ENCODE assay signal across 19 cellular contexts in genomic region chr15:74845581-74845980, GRCh38. TPM values are rescaled to one million over a fixed set of nuclear protein-coding genes. Genes with fewer than 3 reads are reported as not detected.
DNase-seq lines count a peak whose midpoint lies in the region; ATAC-seq lines count a peak whose summit lies in the region.
"Had no signal": no experiment of that assay in that cellular context is flagged by ENCODE, and none has a peak within 500 bp of the region (broad histone marks: within the 10 kb centered on the region; RNA-seq: fewer than 3 reads in every experiment).

No MANE protein-coding gene starts in this region.

- H3K4me1 Mint-ChIP-seq in activated T-cell treated with anti-CD3 and anti-CD28 coated beads, Interleukin-2, amount 50 U/mL, for 24 hours (ENCODE audit: low read depth) = peaks cover 50% of the 10 kb centered on the region
- peaks cover 48 to 58% (median 54%) of the 10 kb centered on the region in 3 donors for H3K4me1 Mint-ChIP-seq in T-cell
- peaks cover 43 to 73% of the 10 kb centered on the region in 2 donors for H3K4me1 Mint-ChIP-seq in stimulated activated naive B cell treated with anti-CD40 and anti-IgM and Interleukin-4, amounts not matched to agents 10 μg/mL and 1 μg/mL and 100 μg/mL, for 72 hours

- H3K27ac Mint-ChIP-seq in activated T-cell treated with anti-CD3 and anti-CD28 coated beads, Interleukin-2, amount 50 U/mL, for 24 hours = peak overlapping the region; percentile 91
- H3K27ac Mint-ChIP-seq in T-cell = peak overlapping the region; percentile 96 to 97
- H3K27ac Mint-ChIP-seq in stimulated activated naive B cell treated with anti-CD40 and anti-IgM and Interleukin-4, amounts not matched to agents 10 μg/mL and 1 μg/mL and 100 μg/mL, for 72 hours = peak overlapping the region; percentile 63

- peak in 3 of 4 experiments; percentile 2 to 21 (median 19) for ATAC-seq in T-cell (replicated peaks in 1 of 4)
- no peak for ATAC-seq in stimulated activated naive B cell treated with anti-CD40 and anti-IgM and Interleukin-4, amounts not matched to agents 10 μg/mL and 1 μg/mL and 100 μg/mL, for 72 hours (replicated peaks)
- ATAC-seq in GM21528 (IDR thresholded peaks at IDR 0.05; ENCODE audit: low FRiP score, unreplicated experiment) = no peak
- ATAC-seq: left ventricle myocardium superior had no signal

- H3K4me3 ChIP-seq in effector memory CD4-positive, alpha-beta T cell (ENCODE audit: insufficient read depth, low read depth, low read length, poor library complexity, severe bottlenecking) = no peak overlapping the region
- H3K4me3 ChIP-seq: right atrium auricular region had no signal

- peaks cover 80% of the 10 kb centered on the region for H3K36me3 Mint-ChIP-seq in activated T-cell treated with anti-CD3 and anti-CD28 coated beads, Interleukin-2, amount 50 U/mL, for 24 hours (ENCODE audit: low read depth)
- H3K36me3 Mint-ChIP-seq in T-cell = peaks cover 27% of the 10 kb centered on the region
- peaks cover 45 to 53% of the 10 kb centered on the region in 2 donors for H3K36me3 Mint-ChIP-seq in stimulated activated naive B cell treated with anti-CD40 and anti-IgM and Interleukin-4, amounts not matched to agents 10 μg/mL and 1 μg/mL and 100 μg/mL, for 72 hours

- H3K27ac ChIP-seq in effector memory CD4-positive, alpha-beta T cell (ENCODE audit: insufficient read depth, low read length, poor library complexity, severe bottlenecking) = peak overlapping the region; percentile 73
- H3K27ac ChIP-seq: right atrium auricular region had no signal

- POLR2A ChIA-PET in T-cell (lab: Charles Lee) = interaction anchor here in 1 of 2 donors (0.5 kb wide), 1 partner anchor 19 kb away, joined by 5 read pairs; no protein-coding TSS in a partner anchor

- CTCF ChIA-PET in T-cell (lab: Charles Lee) = interaction anchor here in 1 of 2 donors (2.8 kb wide), 1 partner anchor 56 kb away, joined by 18 read pairs; no protein-coding TSS in a partner anchor

- H3K9me3 Mint-ChIP-seq in activated T-cell treated with anti-CD3 and anti-CD28 coated beads, Interleukin-2, amount 50 U/mL, for 24 hours = no peaks in the 10 kb centered on the region
- H3K9me3 Mint-ChIP-seq in T-cell = no peaks in the 10 kb centered on the region
- H3K9me3 Mint-ChIP-seq in stimulated activated naive B cell treated with anti-CD40 and anti-IgM and Interleukin-4, amounts not matched to agents 10 μg/mL and 1 μg/mL and 100 μg/mL, for 72 hours = no peaks in the 10 kb centered on the region

- peak overlapping the region; percentile 93 for H3K4me3 Mint-ChIP-seq in activated T-cell treated with anti-CD3 and anti-CD28 coated beads, Interleukin-2, amount 50 U/mL, for 24 hours
- peak overlapping the region; percentile 34 to 86 (median 64) for H3K4me3 Mint-ChIP-seq in T-cell
- no peak overlapping the region for H3K4me3 Mint-ChIP-seq in stimulated activated naive B cell treated with anti-CD40 and anti-IgM and Interleukin-4, amounts not matched to agents 10 μg/mL and 1 μg/mL and 100 μg/mL, for 72 hours

- H3K9me3 ChIP-seq in effector memory CD4-positive, alpha-beta T cell (ENCODE audit: control insufficient read depth, low read length) = no peaks in the 10 kb centered on the region
- H3K9me3 ChIP-seq: right atrium auricular region had no signal

- no peaks in the 10 kb centered on the region for H3K27me3 ChIP-seq in effector memory CD4-positive, alpha-beta T cell (replicated peaks; ENCODE audit: control insufficient read depth, insufficient read depth, low read length, poor library complexity, severe bottlenecking)
- H3K27me3 ChIP-seq: right atrium auricular region had no signal

- no peaks in the 10 kb centered on the region for H3K27me3 Mint-ChIP-seq in activated T-cell treated with anti-CD3 and anti-CD28 coated beads, Interleukin-2, amount 50 U/mL, for 24 hours
- H3K27me3 Mint-ChIP-seq in T-cell = no peaks in the 10 kb centered on the region
- no peaks in the 10 kb centered on the region for H3K27me3 Mint-ChIP-seq in stimulated activated naive B cell treated with anti-CD40 and anti-IgM and Interleukin-4, amounts not matched to agents 10 μg/mL and 1 μg/mL and 100 μg/mL, for 72 hours

- peaks cover 34% of the 10 kb centered on the region for H3K36me3 ChIP-seq in effector memory CD4-positive, alpha-beta T cell (ENCODE audit: control insufficient read depth, insufficient read depth, low read length)

- DNase-seq in activated T-cell treated with anti-CD3 and anti-CD28 coated beads, Interleukin-2, amount 50 U/mL, for 24 hours = no peak
- DNase-seq in activated T-cell treated with anti-CD3 and anti-CD28 coated beads for 4 hours (no peak), T-cell (peak in 6 of 34 experiments; percentile 5 to 26 (median 12)), NCI-H2196 (lab: John Stamatoyannopoulos, UW; ENCODE audit: unreplicated experiment) (no peak), NCI-H446 (lab: John Stamatoyannopoulos, UW) (no peak)
- DNase-seq in effector memory CD4-positive, alpha-beta T cell = no peak
- DNase-seq in stimulated activated naive B cell treated with anti-CD40 and anti-IgM and Interleukin-4, amounts not matched to agents 10 μg/mL and 1 μg/mL and 100 μg/mL, for 72 hours = no peak
- DNase-seq: aorta, cortex of kidney, hippocampal formation, left ventricle myocardium superior, NCI-H1436 treated with DMSO at 0.1 percent for 48 hours, NCI-H526, RPMI8226, T1000 had no signal

- H3K4me1 ChIP-seq in effector memory CD4-positive, alpha-beta T cell (ENCODE audit: control insufficient read depth, insufficient read depth, low read length, poor library complexity, severe bottlenecking) = peaks cover 38% of the 10 kb centered on the region

RNA-seq across cellular contexts. Expression of gene ULK3, which starts 2.6 kb away (rescaled TPM):
- total RNA-seq in T-cell = 100 to 1,000 TPM in 3 of 5 donors, 10 to 100 TPM in 2; 53.4 to 112 (median 101) TPM

RNA-seq across cellular contexts. Expression of gene CPLX3, which starts 19.2 kb away (rescaled TPM):
- under 1 TPM in 3 of 5 donors, not detected in 2; 0.16 to 0.50 (median 0.26) TPM for total RNA-seq in T-cell
- total RNA-seq: aorta, fibroblast of lung had no signal

RNA-seq across cellular contexts. Expression of gene SCAMP2, which starts 27.6 kb away (rescaled TPM):
- total RNA-seq in T-cell = 100 to 1,000 TPM in 3 of 5 donors, 10 to 100 TPM in 2; 76.8 to 141 (median 134) TPM

RNA-seq across cellular contexts. Expression of gene LMAN1L, which starts 32.9 kb away (rescaled TPM):
- total RNA-seq in T-cell = 1 to 10 TPM in 1 of 5 donors, under 1 TPM in 4; 0.42 to 1.6 (median 0.44) TPM
- total RNA-seq: fibroblast of lung, H7 had no signal

RNA-seq across cellular contexts. Expression of gene MPI, which starts 44.3 kb away (rescaled TPM):
- total RNA-seq in T-cell = 10 to 100 TPM; 36.5 to 74.1 (median 66.1) TPM

Comparison
In these comparisons a context has a peak if more than half of its experiments do, and no peak if none do; other contexts are left out.
1. H3K4me3 Mint-ChIP-seq: peak in activated T-cell treated with anti-CD3 and anti-CD28 coated beads, Interleukin-2, amount 50 U/mL, for 24 hours (single experiment) and T-cell (3 of 3); none in stimulated activated naive B cell treated with anti-CD40 and anti-IgM and Interleukin-4, amounts not matched to agents 10 μg/mL and 1 μg/mL and 100 μg/mL, for 72 hours (0 of 2).
2. ATAC-seq: peak in T-cell (3 of 4); none in stimulated activated naive B cell treated with anti-CD40 and anti-IgM and Interleukin-4, amounts not matched to agents 10 μg/mL and 1 μg/mL and 100 μg/mL, for 72 hours (0 of 2) and GM21528 (single experiment).
3. Peak in every context shown above with its lines, with median percentiles within 50 percentile points of each other: H3K27ac Mint-ChIP-seq.